In the genomic region with DNA sequence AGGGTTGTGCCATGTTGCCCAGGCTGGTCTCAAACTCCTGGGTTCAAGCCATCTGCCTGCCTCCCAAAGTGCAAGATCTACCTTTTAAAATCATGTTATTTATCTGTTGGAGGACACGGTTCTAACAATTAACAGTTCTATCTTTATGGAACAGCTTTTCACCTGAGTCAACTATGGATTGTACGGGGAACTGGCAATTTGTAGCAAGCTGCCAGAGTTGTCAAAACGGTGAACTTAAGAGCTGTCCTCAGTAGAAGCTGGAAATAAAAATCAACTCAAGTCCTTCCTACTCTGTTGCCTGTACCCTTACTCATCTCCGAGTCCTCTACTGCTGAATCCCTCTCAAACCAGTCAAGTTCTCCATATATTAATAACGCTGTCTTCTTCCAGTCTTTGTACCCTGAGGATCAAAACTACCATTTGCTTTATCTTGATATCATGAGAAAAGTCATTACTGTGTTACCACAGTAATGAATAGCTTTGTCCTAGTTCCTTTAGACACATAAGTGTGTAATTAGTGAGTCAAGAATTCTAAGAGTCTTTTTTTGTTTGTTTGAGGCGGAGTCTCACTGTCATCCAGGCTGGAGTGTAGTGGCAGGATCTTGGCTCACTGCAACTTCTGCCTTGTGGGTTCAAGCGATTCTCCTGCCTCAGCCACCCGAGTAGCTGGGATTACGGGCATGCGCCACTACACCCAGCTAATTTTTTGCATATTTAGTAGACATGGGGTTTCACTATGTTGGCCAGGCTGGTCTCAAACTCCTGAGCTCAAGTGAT, we compare ENCODE assay signal across 27 cellular contexts. TPM values are rescaled to one million over a fixed set of nuclear protein-coding genes. Genes with fewer than 3 reads are reported as not detected.
DNase-seq lines count a peak whose midpoint lies in the region; ATAC-seq and TF ChIP-seq lines count a peak whose summit lies in the region.
"Had no signal": no experiment of that assay in that cellular context is flagged by ENCODE, and none has a peak within 500 bp of the region (broad histone marks: within the 10 kb centered on the region; RNA-seq: fewer than 3 reads in every experiment).

No MANE protein-coding gene starts in this region.

- no peak overlapping the region for H3K4me3 Mint-ChIP-seq in activated T-helper 17 cell treated with anti-CD3 and anti-CD28 coated beads, Interleukin-2, amount 50 U/mL, for 72 hours
- H3K4me3 Mint-ChIP-seq: activated CD4-positive, alpha-beta T cell treated with anti-CD3 and anti-CD28 coated beads, Interleukin-2, amount 10 ng/mL, durations not matched to agents 7 days and 5 days had no signal

- H3K27ac ChIP-seq in 22Rv1 (peak overlapping the region; percentile 62), left lung (peak overlapping the region; percentile 28 to 74)
- H3K27ac ChIP-seq: heart right ventricle, left ventricle myocardium inferior, Peyer's patch, SJCRH30, skin epidermis, testis had no signal

- H3K27me3 Mint-ChIP-seq in activated T-helper 17 cell treated with anti-CD3 and anti-CD28 coated beads, Interleukin-2, amount 50 U/mL, for 72 hours = no peaks in the 10 kb centered on the region
- H3K27me3 Mint-ChIP-seq: activated CD4-positive, alpha-beta T cell treated with anti-CD3 and anti-CD28 coated beads, Interleukin-2, amount 10 ng/mL, durations not matched to agents 7 days and 5 days had no signal

- no peaks in the 10 kb centered on the region for H3K9me3 Mint-ChIP-seq in activated T-helper 17 cell treated with anti-CD3 and anti-CD28 coated beads, Interleukin-2, amount 50 U/mL, for 72 hours
- H3K9me3 Mint-ChIP-seq: activated CD4-positive, alpha-beta T cell treated with anti-CD3 and anti-CD28 coated beads, Interleukin-2, amount 10 ng/mL, durations not matched to agents 7 days and 5 days had no signal

- no peak for ATAC-seq in activated T-helper 17 cell treated with anti-CD3 and anti-CD28 coated beads, Interleukin-2, amount 50 U/mL, for 72 hours (replicated peaks)
- peak; percentile 86 for ATAC-seq in left lung
- ATAC-seq in GM18498 (IDR thresholded peaks at IDR 0.05; ENCODE audit: unreplicated experiment) = no peak
- ATAC-seq: heart right ventricle, HepG2 had no signal

- H3K9me3 ChIP-seq in left lung = no peaks in the 10 kb centered on the region
- H3K9me3 ChIP-seq: heart right ventricle, left ventricle myocardium inferior, Peyer's patch, SJCRH30, testis had no signal

- no peak overlapping the region for H3K4me3 ChIP-seq in left lung
- H3K4me3 ChIP-seq: heart right ventricle, left ventricle myocardium inferior, Peyer's patch, SJCRH30, skin epidermis, testis had no signal

- H3K36me3 ChIP-seq in left lung = peaks cover 0 to 79% of the 10 kb centered on the region in 2 donors

- DNase-seq in DMS53 (lab: John Stamatoyannopoulos, UW) = peak; percentile 79
- peak in 1 of 2 donors; percentile 59 for DNase-seq in left lung
- no peak for DNase-seq in H4 (ENCODE audit: low spot score)
- DNase-seq in NCI-H82 (lab: John Stamatoyannopoulos, UW) = no peak
- no peak for DNase-seq in G401 (ENCODE audit: low spot score)
- DNase-seq: activated CD4-positive, alpha-beta T cell treated with anti-CD3 and anti-CD28 coated beads, Interleukin-2, amount 10 ng/mL, durations not matched to agents 7 days and 5 days; activated CD8-positive, alpha-beta memory T cell treated with anti-CD3 and anti-CD28 coated beads, Interleukin-2, amount 50 U/mL, for 48 hours; activated gamma-delta T cell treated with Interleukin-2 at 50 U/mL for 16 hours; anterior cingulate cortex; central memory CD4-positive, alpha-beta T cell; DMS153; heart right ventricle; left ventricle myocardium inferior; NCI-H1092 treated with DMSO at 0.1 percent for 48 hours; NCI-H1930; NCI-H345; Peyer's patch; SJCRH30; stimulated activated CD4-positive, alpha-beta T cell treated with anti-CD3 and anti-CD28 coated beads, Interleukin-2, amount 100 ng/mL, for 24 hours; stimulated activated naive CD4-positive, alpha-beta T cell; T-helper 1 cell; testis had no signal

- peak overlapping the region; percentile 29 for H3K27ac Mint-ChIP-seq in activated T-helper 17 cell treated with anti-CD3 and anti-CD28 coated beads, Interleukin-2, amount 50 U/mL, for 72 hours
- H3K27ac Mint-ChIP-seq: activated CD4-positive, alpha-beta T cell treated with anti-CD3 and anti-CD28 coated beads, Interleukin-2, amount 10 ng/mL, durations not matched to agents 7 days and 5 days had no signal

- H3K4me1 Mint-ChIP-seq in activated T-helper 17 cell treated with anti-CD3 and anti-CD28 coated beads, Interleukin-2, amount 50 U/mL, for 72 hours = no peaks in the 10 kb centered on the region
- H3K4me1 Mint-ChIP-seq: activated CD4-positive, alpha-beta T cell treated with anti-CD3 and anti-CD28 coated beads, Interleukin-2, amount 10 ng/mL, durations not matched to agents 7 days and 5 days had no signal

- H3K27me3 ChIP-seq in left lung = no peaks in the 10 kb centered on the region
- H3K27me3 ChIP-seq: heart right ventricle, Peyer's patch, SJCRH30, testis had no signal

- H3K4me1 ChIP-seq in left lung = peaks cover 0 to 15% of the 10 kb centered on the region in 2 donors
- H3K4me1 ChIP-seq: Peyer's patch, testis had no signal

- TF ChIP-seq CTCF in 22Rv1 (IDR thresholded peaks at IDR 0.05) = no peak
- no peak for TF ChIP-seq CTCF in left lung (IDR thresholded peaks at IDR 0.05)

- peaks cover 98% of the 10 kb centered on the region for H3K36me3 Mint-ChIP-seq in activated T-helper 17 cell treated with anti-CD3 and anti-CD28 coated beads, Interleukin-2, amount 50 U/mL, for 72 hours (ENCODE audit: low read depth)

- in situ Hi-C loops in G401 (cut with HindIII; ENCODE audit: low sequenced_read_pairs) = no loop called here

- intact Hi-C loops in left lung (cut with DNase I) = no loop called here

RNA-seq across cellular contexts. Expression of gene HBP1, which starts 28.2 kb away (rescaled TPM):
- total RNA-seq in activated T-helper 17 cell treated with anti-CD3 and anti-CD28 coated beads, Interleukin-2, amount 50 U/mL, for 72 hours = 10 to 100 TPM; 21.8 to 63.5 TPM
- total RNA-seq in left lung = 10 to 100 TPM; 47.9 to 68.8 TPM
- 69.8 and 72.4 TPM in 2 replicates for total RNA-seq in H4 (2014; rRNA removed; shearing (Covaris generic))
- 31.3 and 47.8 TPM in 2 replicates for total RNA-seq in G401 (2014; rRNA removed; shearing (Covaris generic))
